33 cellular contexts compared by ENCODE assay signal in the genomic region with DNA sequence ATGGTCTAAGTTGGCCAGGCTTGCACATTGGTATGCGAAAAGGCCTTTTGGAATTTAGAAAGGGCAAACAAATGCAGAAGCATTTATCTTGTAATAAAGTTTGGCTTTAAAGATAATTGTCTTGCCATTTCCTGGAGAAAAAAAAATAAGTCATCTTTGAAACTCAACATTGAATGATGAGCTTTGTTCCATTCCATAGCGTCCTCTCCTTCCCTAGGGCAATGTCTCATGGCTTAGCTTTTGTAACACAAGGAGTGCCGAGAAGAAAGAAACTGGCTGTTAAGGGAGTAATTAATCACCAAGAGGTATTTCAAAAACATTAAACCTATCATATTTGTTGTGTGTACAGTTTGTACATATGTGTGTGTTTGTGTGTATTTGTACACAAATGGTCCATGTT.
"Had no signal": no experiment of that assay in that cellular context is flagged by ENCODE, and none has a peak within 500 bp of the region (broad histone marks: within the 10 kb centered on the region; RNA-seq: fewer than 3 reads in every experiment).

No MANE protein-coding gene starts in this region.

- H3K27me3 ChIP-seq: adrenal gland, body of pancreas had no signal

- H3K4me3 Mint-ChIP-seq: activated B cell treated with CpG ODN at 0.5 μM for 24 hours; activated CD8-positive, alpha-beta T cell treated with anti-CD3 and anti-CD28 coated beads for 36 hours; activated naive CD4-positive, alpha-beta T cell treated with anti-CD3 and anti-CD28 coated beads for 36 hours; activated naive CD4-positive, alpha-beta T cell treated with anti-CD3 and anti-CD28 coated beads, Interleukin-2, amount 50 U/mL, for 24 hours; activated naive CD8-positive, alpha-beta T cell treated with anti-CD3 and anti-CD28 coated beads for 36 hours; activated naive CD8-positive, alpha-beta T cell treated with anti-CD3 and anti-CD28 coated beads, Interleukin-2, amount 50 U/mL, for 24 hours; activated T-helper 1 cell treated with anti-CD3 and anti-CD28 coated beads, Interleukin-12 subunit alpha, Interleukin-12 subunit beta, Interleukin-2, Interleukin-4 antibody, amounts not matched to agents 30 ng/mL and 10 ng/mL and 1 ng/mL, durations not matched to agents 14 hours and 24 hours and 36 hours; effector memory CD8-positive, alpha-beta T cell; T-cell; T-helper 17 cell; T-helper 2 cell treated with Interferon-gamma antibody and Interleukin-4, amounts not matched to agents 5 μg/mL and 100 μg/mL, for 36 hours had no signal

- H3K27ac ChIP-seq: adrenal gland, body of pancreas, epithelial cell of prostate, esophagus squamous epithelium, WERI-Rb-1 had no signal

- DNase-seq: activated B cell treated with CpG ODN at 0.5 μM for 24 hours; activated CD4-positive, alpha-beta T cell treated with anti-CD3 and anti-CD28 coated beads for 48 hours; activated CD4-positive, alpha-beta T cell treated with anti-CD3 and anti-CD28 coated beads, Interleukin-2, amount 50 U/mL, for 1 hour; activated CD4-positive, alpha-beta T cell treated with anti-CD3 and anti-CD28 coated beads, Interleukin-2, amount 50 U/mL, for 48 hours; activated CD8-positive, alpha-beta memory T cell treated with anti-CD3 and anti-CD28 coated beads for 24 hours; activated CD8-positive, alpha-beta T cell treated with anti-CD3 and anti-CD28 coated beads for 36 hours; activated effector memory CD4-positive, alpha-beta T cell treated with anti-CD3 and anti-CD28 coated beads, Interleukin-2, amount 50 U/mL, for 16 hours; activated naive CD4-positive, alpha-beta T cell treated with anti-CD3 and anti-CD28 coated beads for 36 hours; activated naive CD8-positive, alpha-beta T cell treated with anti-CD3 and anti-CD28 coated beads for 36 hours; activated naive CD8-positive, alpha-beta T cell treated with anti-CD3 and anti-CD28 coated beads, Interleukin-2, amount 50 U/mL, for 24 hours; activated T-cell treated with anti-CD3 and anti-CD28 coated beads, Interleukin-2, amount 50 U/mL, for 1 hour; activated T-cell treated with anti-CD3 and anti-CD28 coated beads, Interleukin-2, amount 50 U/mL, for 48 hours; adrenal gland; amygdala; aorta; body of pancreas; caudate nucleus; cortex of kidney; dermis blood vessel endothelial cell; effector CD4-positive, alpha-beta T cell; effector memory CD8-positive, alpha-beta T cell; esophagus squamous epithelium; head of caudate nucleus; T-cell; T-helper 17 cell; T1000; WERI-Rb-1 had no signal

- H3K4me1 Mint-ChIP-seq: activated naive CD4-positive, alpha-beta T cell treated with anti-CD3 and anti-CD28 coated beads, Interleukin-2, amount 50 U/mL, for 24 hours; activated naive CD8-positive, alpha-beta T cell treated with anti-CD3 and anti-CD28 coated beads for 36 hours; activated naive CD8-positive, alpha-beta T cell treated with anti-CD3 and anti-CD28 coated beads, Interleukin-2, amount 50 U/mL, for 24 hours; T-cell; T-helper 17 cell had no signal

- ATAC-seq: activated CD4-positive, CD25-positive, alpha-beta regulatory T cell treated with anti-CD3 and anti-CD28 coated beads, Interleukin-2, amount 50 U/mL, for 24 hours; activated CD8-positive, alpha-beta T cell treated with anti-CD3 and anti-CD28 coated beads for 36 hours; activated naive CD8-positive, alpha-beta T cell treated with anti-CD3 and anti-CD28 coated beads, Interleukin-2, amount 50 U/mL, for 24 hours; body of pancreas; effector memory CD8-positive, alpha-beta T cell; T-cell; T-helper 17 cell had no signal

- H3K4me3 ChIP-seq: adrenal gland, body of pancreas, esophagus squamous epithelium had no signal

- H3K27ac Mint-ChIP-seq: activated B cell treated with CpG ODN at 0.5 μM for 24 hours; activated CD8-positive, alpha-beta T cell treated with anti-CD3 and anti-CD28 coated beads for 36 hours; activated naive CD4-positive, alpha-beta T cell treated with anti-CD3 and anti-CD28 coated beads for 36 hours; activated naive CD4-positive, alpha-beta T cell treated with anti-CD3 and anti-CD28 coated beads, Interleukin-2, amount 50 U/mL, for 24 hours; activated naive CD8-positive, alpha-beta T cell treated with anti-CD3 and anti-CD28 coated beads for 36 hours; activated naive CD8-positive, alpha-beta T cell treated with anti-CD3 and anti-CD28 coated beads, Interleukin-2, amount 50 U/mL, for 24 hours; activated T-helper 1 cell treated with anti-CD3 and anti-CD28 coated beads, Interleukin-12 subunit alpha, Interleukin-12 subunit beta, Interleukin-2, Interleukin-4 antibody, amounts not matched to agents 30 ng/mL and 10 ng/mL and 1 ng/mL, durations not matched to agents 14 hours and 24 hours and 36 hours; activated T-helper 2 cell treated with anti-CD3 and anti-CD28 coated beads, Interferon-gamma antibody, Interleukin-2, Interleukin-4, amounts not matched to agents 10 μg/mL and 5 μg/mL and 100 μg/mL, durations not matched to agents 14 hours and 24 hours and 36 hours; effector memory CD8-positive, alpha-beta T cell; T-cell; T-helper 17 cell; T-helper 2 cell treated with Interferon-gamma antibody and Interleukin-4, amounts not matched to agents 5 μg/mL and 100 μg/mL, for 36 hours had no signal

- H3K36me3 Mint-ChIP-seq: activated naive CD4-positive, alpha-beta T cell treated with anti-CD3 and anti-CD28 coated beads, Interleukin-2, amount 50 U/mL, for 24 hours; activated naive CD8-positive, alpha-beta T cell treated with anti-CD3 and anti-CD28 coated beads for 36 hours; T-cell had no signal

- H3K36me3 ChIP-seq: adrenal gland, esophagus squamous epithelium, WERI-Rb-1 had no signal

- H3K9me3 Mint-ChIP-seq: activated B cell treated with CpG ODN at 0.5 μM for 24 hours; activated naive CD8-positive, alpha-beta T cell treated with anti-CD3 and anti-CD28 coated beads, Interleukin-2, amount 50 U/mL, for 24 hours had no signal

- H3K4me1 ChIP-seq: adrenal gland, body of pancreas, esophagus squamous epithelium had no signal

- H3K9me3 ChIP-seq: adrenal gland, body of pancreas, esophagus squamous epithelium had no signal
